Comparison of ENCODE assay signal across 14 cellular contexts in genomic region chr4:79174855-79175254, GRCh38.
"Had no signal": no experiment of that assay in that cellular context is flagged by ENCODE, and none has a peak within 500 bp of the region (broad histone marks: within the 10 kb centered on the region; RNA-seq: fewer than 3 reads in every experiment).

No MANE protein-coding gene starts in this region.

- H3K4me1 ChIP-seq: gastrocnemius medialis, psoas muscle, spleen had no signal

- H3K27ac ChIP-seq: gastrocnemius medialis, neutrophil, psoas muscle, spleen, transverse colon had no signal

- H3K4me3 ChIP-seq: gastrocnemius medialis, psoas muscle, spleen, transverse colon had no signal

- H3K27me3 ChIP-seq: gastrocnemius medialis, neutrophil, spleen, transverse colon had no signal

- H3K9me3 ChIP-seq: gastrocnemius medialis, neutrophil, psoas muscle, spleen, transverse colon had no signal

- DNase-seq: effector memory CD4-positive, alpha-beta T cell; gastrocnemius medialis; glutamatergic neuron; islet precursor cell; mammary epithelial cell; nephron progenitor cell; psoas muscle; retina; spleen; stimulated activated CD4-positive, alpha-beta T cell treated with anti-CD3 and anti-CD28 coated beads, Interleukin-15, amount 100 ng/mL, for 24 hours; stimulated activated CD4-positive, alpha-beta T cell treated with anti-CD3 and anti-CD28 coated beads, Interleukin-1b, Interleukin-23, amount 100 ng/mL, for 48 hours; stimulated activated CD4-positive, alpha-beta T cell treated with anti-CD3 and anti-CD28 coated beads, Interleukin-4, amount 100 ng/mL, for 24 hours; transverse colon had no signal

- H3K36me3 ChIP-seq: gastrocnemius medialis, neutrophil, spleen, transverse colon had no signal
